15 cellular contexts compared by ENCODE assay signal in genomic region chr3:127115691-127116351, GRCh38.
DNase-seq lines count a peak whose midpoint lies in the region; ATAC-seq and TF ChIP-seq lines count a peak whose summit lies in the region.
"Had no signal": no experiment of that assay in that cellular context is flagged by ENCODE, and none has a peak within 500 bp of the region (broad histone marks: within the 10 kb centered on the region; RNA-seq: fewer than 3 reads in every experiment).

No MANE protein-coding gene starts in this region.

- H3K9me3 ChIP-seq in RWPE2 (ENCODE audit: severe bottlenecking) (no peaks in the 10 kb centered on the region), hepatocyte (ENCODE audit: low read depth) (peaks cover 12% of the 10 kb centered on the region)

- H3K4me1 ChIP-seq in RWPE2 (ENCODE audit: insufficient read depth, poor library complexity, severe bottlenecking) (no peaks in the 10 kb centered on the region), hepatocyte (ENCODE audit: insufficient read depth) (no peaks in the 10 kb centered on the region)
- H3K4me1 ChIP-seq: A549 had no signal

- DNase-seq in NCI-H69 (lab: John Stamatoyannopoulos, UW) (peak; percentile 1), RWPE2 (ENCODE audit: low spot score) (no peak), glutamatergic neuron (no peak), sciatic nerve (ENCODE audit: low spot score) (peak; percentile 14), NCI-H128 (lab: John Stamatoyannopoulos, UW; ENCODE audit: unreplicated experiment) (no peak), hepatocyte (ENCODE audit: low spot score) (no peak)
- DNase-seq: BE2C; CD4-positive, alpha-beta memory T cell; DND-41; GDM1; GOT3 had no signal

- peak overlapping the region; percentile 37 for H3K4me3 Mint-ChIP-seq in glutamatergic neuron (ENCODE audit: unreplicated experiment)
- H3K4me3 Mint-ChIP-seq: CD4-positive, alpha-beta memory T cell had no signal

- WGBS in hepatocyte (ENCODE audit: low lambda C conversion rate, missing lambda C conversion rate) = 82% methylated on average over 3 of the region's 3 CpGs

- H3K79me2 ChIP-seq in hepatocyte = no peaks in the 10 kb centered on the region

- H3K36me3 ChIP-seq in RWPE2 (ENCODE audit: low read depth) (no peaks in the 10 kb centered on the region), hepatocyte (replicated peaks; ENCODE audit: insufficient read depth, low read depth) (no peaks in the 10 kb centered on the region)
- H3K36me3 ChIP-seq: BE2C, HAP-1 had no signal

- H3K9me3 Mint-ChIP-seq in glutamatergic neuron (ENCODE audit: unreplicated experiment) = peaks cover 15% of the 10 kb centered on the region

- no peaks in the 10 kb centered on the region for H3K9me2 ChIP-seq in hepatocyte (replicated peaks; ENCODE audit: insufficient read depth)

- H4K20me1 ChIP-seq in hepatocyte (ENCODE audit: insufficient read depth, poor library complexity, severe bottlenecking) = no peaks in the 10 kb centered on the region

- H3K27me3 ChIP-seq in RWPE2 (ENCODE audit: insufficient read depth, poor library complexity, severe bottlenecking) (no peaks in the 10 kb centered on the region), hepatocyte (peaks cover 3% of the 10 kb centered on the region)
- H3K27me3 ChIP-seq: BE2C had no signal

- H3K36me3 Mint-ChIP-seq in glutamatergic neuron (ENCODE audit: unreplicated experiment) = peaks cover 11% of the 10 kb centered on the region
- H3K36me3 Mint-ChIP-seq: CD4-positive, alpha-beta memory T cell had no signal

- no peak overlapping the region for H2AFZ ChIP-seq in hepatocyte

- H3K4me3 ChIP-seq in RWPE2 (ENCODE audit: severe bottlenecking) (no peak overlapping the region), hepatocyte (no peak overlapping the region)
- H3K4me3 ChIP-seq: A549, HAP-1 had no signal

- H3K4me2 ChIP-seq in hepatocyte = no peak overlapping the region
- H3K4me2 ChIP-seq: A549 had no signal

- H3K27ac ChIP-seq in RWPE2 (ENCODE audit: poor library complexity, severe bottlenecking) = no peak overlapping the region
- no peak overlapping the region for H3K27ac ChIP-seq in hepatocyte
- H3K27ac ChIP-seq: A549, C4-2B had no signal

- intact Hi-C loops in sciatic nerve (cut with DNase I) = no loop called here

- H3K27ac Mint-ChIP-seq in glutamatergic neuron (ENCODE audit: unreplicated experiment) = peak overlapping the region; percentile 9
- H3K27ac Mint-ChIP-seq: CD4-positive, alpha-beta memory T cell had no signal

- ATAC-seq in RWPE2 (ENCODE audit: low read depth) (peak; percentile 31; the same call in 1 of the 3 replicates), sciatic nerve (no peak), HG02885 (IDR thresholded peaks at IDR 0.05; ENCODE audit: poor library complexity, unreplicated experiment) (no peak)
- ATAC-seq: A549 had no signal

- H3K4me1 Mint-ChIP-seq in glutamatergic neuron (ENCODE audit: low read depth, unreplicated experiment) = peaks cover 24% of the 10 kb centered on the region
- H3K4me1 Mint-ChIP-seq: CD4-positive, alpha-beta memory T cell had no signal

- peaks cover 8% of the 10 kb centered on the region for H3K27me3 Mint-ChIP-seq in glutamatergic neuron (ENCODE audit: unreplicated experiment)

- no peak for TF ChIP-seq CTCF in RWPE2 (IDR thresholded peaks at IDR 0.05; ENCODE audit: poor library complexity, severe bottlenecking)
- TF ChIP-seq CTCF in glutamatergic neuron (IDR thresholded peaks at IDR 0.05; ENCODE audit: partially characterized antibody, unreplicated experiment) = no peak
- TF ChIP-seq CTCF in hepatocyte (IDR thresholded peaks at IDR 0.05; ENCODE audit: poor library complexity) = no peak

Comparison
In these comparisons a context has a peak if more than half of its experiments do, and no peak if none do; other contexts are left out.
1. DNase-seq: peak in NCI-H69 (single experiment) and sciatic nerve (single experiment); none in RWPE2 (single experiment), glutamatergic neuron (single experiment), NCI-H128 (single experiment) and hepatocyte (single experiment).